Comparison of ENCODE assay signal across 17 cellular contexts in the genomic region with DNA sequence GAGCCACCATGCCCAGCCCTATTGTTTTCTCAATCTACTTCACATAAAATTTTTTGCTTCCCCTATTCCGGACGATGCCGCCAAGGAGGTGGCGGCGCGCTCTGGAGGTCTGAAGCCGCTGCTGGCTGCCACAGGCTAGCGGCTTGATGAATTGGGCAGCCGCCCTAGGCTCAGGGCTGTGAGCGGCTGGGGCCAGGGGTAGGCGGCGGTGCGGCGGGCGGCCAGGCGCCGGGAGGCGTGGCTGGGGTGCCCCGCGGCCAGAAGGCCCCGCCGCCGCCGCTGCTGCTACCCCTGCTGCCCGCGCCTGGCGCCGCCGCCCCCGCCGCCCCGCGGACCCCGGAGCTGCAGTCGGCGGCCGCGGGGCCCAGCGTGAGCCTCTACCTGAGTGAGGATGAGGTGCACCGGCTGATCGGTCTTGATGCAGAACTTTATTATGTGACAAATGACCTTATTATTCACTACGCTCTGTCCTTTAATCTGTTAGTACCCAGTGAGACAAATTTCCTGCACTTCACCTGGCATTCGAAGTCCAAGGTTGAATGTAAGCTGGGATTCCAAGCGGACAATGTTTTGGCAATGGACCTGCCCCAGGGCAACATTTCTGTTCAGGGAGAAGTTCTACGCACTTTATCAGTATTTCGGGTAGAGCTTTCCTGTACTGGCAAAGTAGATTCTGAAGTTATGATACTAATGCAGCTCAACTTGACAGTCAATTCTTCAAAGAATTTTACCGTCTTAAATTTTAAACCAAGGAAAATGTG. TPM values are rescaled to one million over a fixed set of nuclear protein-coding genes. Genes with fewer than 3 reads are reported as not detected.
DNase-seq lines count a peak whose midpoint lies in the region; ATAC-seq and TF ChIP-seq lines count a peak whose summit lies in the region.
"Had no signal": no experiment of that assay in that cellular context is flagged by ENCODE, and none has a peak within 500 bp of the region (broad histone marks: within the 10 kb centered on the region; RNA-seq: fewer than 3 reads in every experiment).

No MANE protein-coding gene starts in this region.

- TF ChIP-seq POLR2A in esophagus muscularis mucosa (IDR thresholded peaks at IDR 0.05; ENCODE audit: low read depth) (no peak), vagina (IDR thresholded peaks at IDR 0.05) (no peak)

- CTCF ChIA-PET in CD8-positive, alpha-beta memory T cell (lab: Charles Lee) = interaction anchor here (1.3 kb wide), 1 partner anchor 82 kb away, joined by 3 read pairs; no protein-coding TSS in a partner anchor

- H3K9me3 ChIP-seq in esophagus muscularis mucosa (no peaks in the 10 kb centered on the region), vagina (no peaks in the 10 kb centered on the region)
- no peaks in the 10 kb centered on the region for H3K9me3 ChIP-seq in CD8-positive, alpha-beta memory T cell (ENCODE audit: low read length)

- H3K4me3 Mint-ChIP-seq in stimulated activated naive CD8-positive, alpha-beta T cell treated with anti-CD3 and anti-CD28 coated beads, Interleukin-15, amount 100 ng/mL, for 72 hours = no peak overlapping the region
- no peak overlapping the region for H3K4me3 Mint-ChIP-seq in activated naive CD8-positive, alpha-beta T cell treated with anti-CD3 and anti-CD28 coated beads, Interleukin-2, amount 50 U/mL, for 24 hours
- H3K4me3 Mint-ChIP-seq in CD8-positive, alpha-beta memory T cell = no peak overlapping the region

- H3K4me1 ChIP-seq in esophagus muscularis mucosa = peaks cover 17 to 21% (median 19%) of the 10 kb centered on the region in 4 donors
- H3K4me1 ChIP-seq in rectal smooth muscle tissue (ENCODE audit: control insufficient read depth, insufficient read depth, low read length) = peaks cover 21% of the 10 kb centered on the region
- peaks cover 15% of the 10 kb centered on the region for H3K4me1 ChIP-seq in vagina
- H3K4me1 ChIP-seq in CD8-positive, alpha-beta memory T cell (ENCODE audit: insufficient read depth, low read length) = no peaks in the 10 kb centered on the region

- peak overlapping the region; percentile 19 to 52 for H3K27ac Mint-ChIP-seq in stimulated activated naive CD8-positive, alpha-beta T cell treated with anti-CD3 and anti-CD28 coated beads, Interleukin-15, amount 100 ng/mL, for 72 hours
- H3K27ac Mint-ChIP-seq in activated naive CD8-positive, alpha-beta T cell treated with anti-CD3 and anti-CD28 coated beads, Interleukin-2, amount 50 U/mL, for 24 hours = no peak overlapping the region
- peak overlapping the region in 1 of 8 donors; percentile 6 for H3K27ac Mint-ChIP-seq in CD8-positive, alpha-beta memory T cell

- POLR2A ChIA-PET in CD8-positive, alpha-beta memory T cell (lab: Charles Lee) = no interaction called here

- no peak overlapping the region for H3K4me3 ChIP-seq in esophagus muscularis mucosa
- no peak overlapping the region for H3K4me3 ChIP-seq in rectal smooth muscle tissue (ENCODE audit: low read length)
- H3K4me3 ChIP-seq in vagina = no peak overlapping the region
- no peak overlapping the region for H3K4me3 ChIP-seq in CD8-positive, alpha-beta memory T cell (ENCODE audit: low read length)

- no peaks in the 10 kb centered on the region for H3K9me3 Mint-ChIP-seq in stimulated activated naive CD8-positive, alpha-beta T cell treated with anti-CD3 and anti-CD28 coated beads, Interleukin-15, amount 100 ng/mL, for 72 hours
- H3K9me3 Mint-ChIP-seq in activated naive CD8-positive, alpha-beta T cell treated with anti-CD3 and anti-CD28 coated beads, Interleukin-2, amount 50 U/mL, for 24 hours = no peaks in the 10 kb centered on the region
- no peaks in the 10 kb centered on the region for H3K9me3 Mint-ChIP-seq in CD8-positive, alpha-beta memory T cell

- intact Hi-C loops in esophagus muscularis mucosa (cut with DNase I) = no loop called here
- intact Hi-C loops in vagina (cut with DNase I) = no loop called here

- no peaks in the 10 kb centered on the region for H3K4me1 Mint-ChIP-seq in stimulated activated naive CD8-positive, alpha-beta T cell treated with anti-CD3 and anti-CD28 coated beads, Interleukin-15, amount 100 ng/mL, for 72 hours
- H3K4me1 Mint-ChIP-seq in activated naive CD8-positive, alpha-beta T cell treated with anti-CD3 and anti-CD28 coated beads, Interleukin-2, amount 50 U/mL, for 24 hours = no peaks in the 10 kb centered on the region
- no peaks in the 10 kb centered on the region for H3K4me1 Mint-ChIP-seq in CD8-positive, alpha-beta memory T cell

- peaks cover 0 to 26% (median 6%) of the 10 kb centered on the region in 4 donors for H3K36me3 ChIP-seq in esophagus muscularis mucosa
- peaks cover 3% of the 10 kb centered on the region for H3K36me3 ChIP-seq in rectal smooth muscle tissue (ENCODE audit: control insufficient read depth, insufficient read depth, low read length)
- H3K36me3 ChIP-seq in vagina = no peaks in the 10 kb centered on the region
- peaks cover 6% of the 10 kb centered on the region for H3K36me3 ChIP-seq in CD8-positive, alpha-beta memory T cell (ENCODE audit: insufficient read depth, low read length)

- WGBS in esophagus muscularis mucosa = 94% methylated on average over 31 of the region's 47 CpGs

- TF ChIP-seq EP300 in esophagus muscularis mucosa (IDR thresholded peaks at IDR 0.05) = no peak

- TF ChIP-seq CTCF in esophagus muscularis mucosa (IDR thresholded peaks at IDR 0.05) = no peak
- no peak for TF ChIP-seq CTCF in vagina (IDR thresholded peaks at IDR 0.05)

- H3K27me3 ChIP-seq in esophagus muscularis mucosa (no peaks in the 10 kb centered on the region), rectal smooth muscle tissue (ENCODE audit: control insufficient read depth, insufficient read depth, low read length) (no peaks in the 10 kb centered on the region), vagina (no peaks in the 10 kb centered on the region)
- H3K27me3 ChIP-seq in CD8-positive, alpha-beta memory T cell (ENCODE audit: insufficient read depth, low read length, poor library complexity, severe bottlenecking) = no peaks in the 10 kb centered on the region

- ATAC-seq in stimulated activated naive CD8-positive, alpha-beta T cell treated with anti-CD3 and anti-CD28 coated beads, Interleukin-15, amount 100 ng/mL, for 72 hours = peak; percentile 46
- no peak for ATAC-seq in stimulated activated naive CD8-positive, alpha-beta T cell treated with anti-CD3 and anti-CD28 coated beads, Interleukin-15, Interleukin-2, amounts not matched to agents 100 U/mL and 50 U/mL, for 24 hours
- no peak for ATAC-seq in HG02642 (IDR thresholded peaks at IDR 0.05; ENCODE audit: poor library complexity, unreplicated experiment)
- ATAC-seq in activated naive CD8-positive, alpha-beta T cell treated with anti-CD3 and anti-CD28 coated beads, Interleukin-2, amount 50 U/mL, for 24 hours = no peak

- no peaks in the 10 kb centered on the region for H3K27me3 Mint-ChIP-seq in stimulated activated naive CD8-positive, alpha-beta T cell treated with anti-CD3 and anti-CD28 coated beads, Interleukin-15, amount 100 ng/mL, for 72 hours
- H3K27me3 Mint-ChIP-seq in activated naive CD8-positive, alpha-beta T cell treated with anti-CD3 and anti-CD28 coated beads, Interleukin-2, amount 50 U/mL, for 24 hours = no peaks in the 10 kb centered on the region
- no peaks in the 10 kb centered on the region for H3K27me3 Mint-ChIP-seq in CD8-positive, alpha-beta memory T cell

- H3K27ac ChIP-seq in esophagus muscularis mucosa (replicated peaks in 1 of 4) (peak overlapping the region; percentile 80 to 83 (median 81)), rectal smooth muscle tissue (ENCODE audit: low read depth, low read length) (peak overlapping the region; percentile 96), vagina (peak overlapping the region; percentile 70)
- no peak overlapping the region for H3K27ac ChIP-seq in CD8-positive, alpha-beta memory T cell (ENCODE audit: low read depth, low read length)

- no peak for DNase-seq in stimulated activated naive CD8-positive, alpha-beta T cell treated with anti-CD3 and anti-CD28 coated beads, Interleukin-15, amount 100 ng/mL, for 72 hours
- DNase-seq in stimulated activated naive CD8-positive, alpha-beta T cell treated with anti-CD3 and anti-CD28 coated beads, Interleukin-15, Interleukin-2, amounts not matched to agents 100 U/mL and 50 U/mL, for 24 hours = no peak
- peak; percentile 42 for DNase-seq in esophagus muscularis mucosa (ENCODE audit: extremely low spot score)
- DNase-seq in vagina (ENCODE audit: extremely low spot score in 2 of 2) = no peak
- no peak for DNase-seq in activated naive CD8-positive, alpha-beta T cell treated with anti-CD3 and anti-CD28 coated beads, Interleukin-2, amount 50 U/mL, for 24 hours
- no peak for DNase-seq in CD8-positive, alpha-beta memory T cell
- DNase-seq: ACHN, C1 segment of cervical spinal cord, KG1, NCI-H1105 treated with DMSO at 0.1 percent for 48 hours, NCI-H1694 treated with DMSO at 0.1 percent for 48 hours, NCI-H510A, NCI-H774, OCI-M1, RPMI8226 had no signal

- no peak overlapping the region for H3K9ac ChIP-seq in rectal smooth muscle tissue (ENCODE audit: low read length)

- peaks cover 20% of the 10 kb centered on the region for H3K36me3 Mint-ChIP-seq in activated naive CD8-positive, alpha-beta T cell treated with anti-CD3 and anti-CD28 coated beads, Interleukin-2, amount 50 U/mL, for 24 hours (ENCODE audit: low read depth)
- peaks cover 0 to 37% (median 1%) of the 10 kb centered on the region in 3 donors for H3K36me3 Mint-ChIP-seq in CD8-positive, alpha-beta memory T cell

RNA-seq across cellular contexts. Expression of a gene that starts 41.7 kb away (rescaled TPM):
- 10 to 100 TPM; 28.2 to 41.0 (median 36.7) TPM for total RNA-seq in esophagus muscularis mucosa
- 44.2 TPM for total RNA-seq in vagina
- total RNA-seq in CD8-positive, alpha-beta memory T cell = 10 to 100 TPM; 35.2 to 39.6 TPM
- 13.3 TPM for polyA plus RNA-seq in CD8-positive, alpha-beta memory T cell
